In genomic region chr19:7602240-7602934, GRCh38 we compare ENCODE assay signal across 18 cellular contexts. TPM values are rescaled to one million over a fixed set of nuclear protein-coding genes. Genes with fewer than 3 reads are reported as not detected.
A peak's percentile ranks its signal among the peaks of the same experiment; 100 is the strongest.
DNase-seq lines count a peak whose midpoint lies in the region; ATAC-seq and TF ChIP-seq lines count a peak whose summit lies in the region.
"Had no signal": no experiment of that assay in that cellular context is flagged by ENCODE, and none has a peak within 500 bp of the region (broad histone marks: within the 10 kb centered on the region; RNA-seq: fewer than 3 reads in every experiment).

No MANE protein-coding gene starts in this region.

- peaks cover 18% of the 10 kb centered on the region for H3K79me2 ChIP-seq in neural progenitor cell (ENCODE audit: low read depth)

- no peak overlapping the region for H3K9ac ChIP-seq in neural progenitor cell

- TF ChIP-seq CTCF in heart right ventricle (IDR thresholded peaks at IDR 0.05) = no peak
- TF ChIP-seq CTCF in lung (IDR thresholded peaks at IDR 0.05; ENCODE audit: control extremely low read depth, extremely low read depth) = no peak
- TF ChIP-seq CTCF in neural progenitor cell (IDR thresholded peaks at IDR 0.05) = no peak

- H2AFZ ChIP-seq in neural progenitor cell (replicated peaks) = no peak overlapping the region

- H3K27me3 ChIP-seq in right cardiac atrium (ENCODE audit: control insufficient read depth, insufficient read depth) = no peaks in the 10 kb centered on the region
- peaks cover 0 to 57% (median 44%) of the 10 kb centered on the region in 7 donors for H3K27me3 ChIP-seq in heart right ventricle
- peaks cover 4% of the 10 kb centered on the region for H3K27me3 ChIP-seq in lung (ENCODE audit: control insufficient read depth, insufficient read depth)
- no peaks in the 10 kb centered on the region for H3K27me3 ChIP-seq in neural progenitor cell

- H3K4me1 ChIP-seq in right cardiac atrium (ENCODE audit: control insufficient read depth, insufficient read depth, low read length) (no peaks in the 10 kb centered on the region), heart right ventricle (no peaks in the 10 kb centered on the region), lung (ENCODE audit: control insufficient read depth in 2 of 2, insufficient read depth in 2 of 2, low read length in 2 of 2) (peaks cover 0 to 4% of the 10 kb centered on the region in 2 donors), neural progenitor cell (no peaks in the 10 kb centered on the region)

- H3K36me3 Mint-ChIP-seq in neural progenitor cell = no peaks in the 10 kb centered on the region

- H3K4me3 Mint-ChIP-seq in neural progenitor cell = no peak overlapping the region

- H3K4me3 ChIP-seq in right cardiac atrium (ENCODE audit: low read length) (no peak overlapping the region), heart right ventricle (no peak overlapping the region), lung (no peak overlapping the region), neural progenitor cell (no peak overlapping the region)

- H3K9me3 ChIP-seq in right cardiac atrium (ENCODE audit: control insufficient read depth, low read length) = no peaks in the 10 kb centered on the region
- H3K9me3 ChIP-seq in heart right ventricle = no peaks in the 10 kb centered on the region
- H3K9me3 ChIP-seq in lung (ENCODE audit: control insufficient read depth in 2 of 2, insufficient read depth in 1 of 2, low read length in 1 of 2) = peaks cover 0 to 2% of the 10 kb centered on the region in 2 donors
- no peaks in the 10 kb centered on the region for H3K9me3 ChIP-seq in neural progenitor cell (ENCODE audit: low read depth)

- intact Hi-C loops in right cardiac atrium (cut with DNase I) = no loop called here
- intact Hi-C loops in heart right ventricle (cut with DNase I) = no loop called here

- H3K27ac ChIP-seq in right cardiac atrium (ENCODE audit: low read length) = no peak overlapping the region
- H3K27ac ChIP-seq in heart right ventricle = no peak overlapping the region
- H3K27ac ChIP-seq in lung (ENCODE audit: low read depth in 1 of 2, low read length in 1 of 2) = peak overlapping the region in 1 of 2 donors; percentile 24
- no peak overlapping the region for H3K27ac ChIP-seq in neural progenitor cell
- H3K27ac ChIP-seq: HL-60 had no signal

- WGBS in right cardiac atrium = 32% methylated on average over 15 of the region's 15 CpGs
- WGBS in heart right ventricle, 2 donors = 31 to 32% methylated on average over 15 of the region's 15 CpGs
- 34 to 43% methylated on average over 15 of the region's 15 CpGs for WGBS in lung, 2 donors

- H3K27me3 Mint-ChIP-seq in neural progenitor cell (ENCODE audit: insufficient read depth, low read depth) = peaks cover 5% of the 10 kb centered on the region

- no peak overlapping the region for H3K4me2 ChIP-seq in neural progenitor cell

- peaks cover 7% of the 10 kb centered on the region for H3F3A ChIP-seq in neural progenitor cell (ENCODE audit: low read depth)

- H3K9me3 Mint-ChIP-seq in neural progenitor cell = no peaks in the 10 kb centered on the region

- ATAC-seq in right cardiac atrium = peak; percentile 39 to 57
- ATAC-seq in heart right ventricle = no peak
- ATAC-seq in lung (ENCODE audit: insufficient read depth, low FRiP score) = peak; percentile 28
- no peak for ATAC-seq in GM18511 (IDR thresholded peaks at IDR 0.05; ENCODE audit: unreplicated experiment)
- ATAC-seq: Panc1 had no signal

- DNase-seq in right cardiac atrium = peak in 2 of 3 donors; percentile 49 to 78
- no peak for DNase-seq in heart right ventricle
- DNase-seq in amniotic epithelial cell (ENCODE audit: low read depth) = peak; percentile 66
- DNase-seq in lung (ENCODE audit: low spot score) = peak; percentile 48
- DNase-seq in neural progenitor cell (ENCODE audit: low spot score) = no peak
- no peak for DNase-seq in HCEC 1CT
- no peak for DNase-seq in COLO829 (ENCODE audit: low spot score)
- DNase-seq: C1 segment of cervical spinal cord, MV-4-11, NCI-H1436, NCI-H2081, NCI-H2227 treated with DMSO at 0.1 percent for 48 hours, NCI-H69, Right ventricle myocardium superior had no signal

- H4K20me1 ChIP-seq in neural progenitor cell (ENCODE audit: low read depth) = peaks cover 45% of the 10 kb centered on the region

- no peak overlapping the region for H3K27ac Mint-ChIP-seq in neural progenitor cell

- peaks cover under 1% of the 10 kb centered on the region for H3K4me1 Mint-ChIP-seq in neural progenitor cell

- H3K36me3 ChIP-seq in heart right ventricle (no peaks in the 10 kb centered on the region), lung (ENCODE audit: control insufficient read depth in 2 of 2, insufficient read depth in 2 of 2, low read length in 2 of 2) (no peaks in the 10 kb centered on the region), neural progenitor cell (no peaks in the 10 kb centered on the region)

RNA-seq across cellular contexts. Expression of gene CAMSAP3, which starts 6.7 kb away (rescaled TPM):
- total RNA-seq in right cardiac atrium (under 1 TPM; 0.20 to 0.71 (median 0.38) TPM), heart right ventricle (1 to 10 TPM in 1 of 10 donors, under 1 TPM in 9; 0.13 to 2.0 (median 0.30) TPM), lung (10 to 100 TPM; 18.3 to 30.4 TPM), neural progenitor cell (ENCODE audit: low replicate concordance) (2.7 and 15.6 TPM in 2 replicates)
- polyA plus RNA-seq in right cardiac atrium (0.29 TPM), heart right ventricle (under 1 TPM; 0.03 to 0.37 TPM), lung (10 to 100 TPM in 1 of 2 donors, 1 to 10 TPM in 1; 9.2 to 20.0 TPM)

RNA-seq across cellular contexts. Expression of gene XAB2, which starts 27.0 kb away (rescaled TPM):
- total RNA-seq in right cardiac atrium (10 to 100 TPM; 18.9 to 27.3 (median 26.0) TPM), heart right ventricle (10 to 100 TPM; 18.6 to 25.1 (median 22.4) TPM), lung (10 to 100 TPM; 37.2 to 41.4 TPM), neural progenitor cell (ENCODE audit: low replicate concordance) (30.9 and 51.4 TPM in 2 replicates)
- polyA plus RNA-seq in right cardiac atrium (19.0 TPM), heart right ventricle (10 to 100 TPM; 28.0 to 31.9 TPM), lung (10 to 100 TPM; 34.1 to 48.3 TPM)

RNA-seq across cellular contexts. Expression of gene PET100, which starts 27.2 kb away (rescaled TPM):
- total RNA-seq in right cardiac atrium = 100 to 1,000 TPM; 136 to 194 (median 167) TPM
- 191 TPM for polyA plus RNA-seq in right cardiac atrium
- total RNA-seq in heart right ventricle = 100 to 1,000 TPM; 119 to 230 (median 150) TPM
- 1,000 to 10,000 TPM in 1 of 2 donors, 10 to 100 TPM in 1; 99.1 to 1,041 TPM for polyA plus RNA-seq in heart right ventricle
- 100 to 1,000 TPM in 1 of 2 donors, 10 to 100 TPM in 1; 26.9 to 116 TPM for total RNA-seq in lung
- polyA plus RNA-seq in lung = 100 to 1,000 TPM in 1 of 2 donors, 10 to 100 TPM in 1; 60.5 to 383 TPM
- total RNA-seq in neural progenitor cell (ENCODE audit: low replicate concordance) = 22.0 and 30.3 TPM in 2 replicates

RNA-seq across cellular contexts. Expression of gene PCP2, which starts 31.1 kb away (rescaled TPM):
- not detected for total RNA-seq in right cardiac atrium
- 0.34 TPM for polyA plus RNA-seq in right cardiac atrium
- 1 to 10 TPM in 5 of 10 donors, under 1 TPM in 3, not detected in 2; 0.35 to 3.8 (median 2.3) TPM for total RNA-seq in heart right ventricle
- 1 to 10 TPM in 1 of 2 donors, under 1 TPM in 1; 0.67 to 1.0 TPM for polyA plus RNA-seq in heart right ventricle
- total RNA-seq in lung = 1 to 10 TPM in 1 of 2 donors, under 1 TPM in 1; 0.60 to 2.1 TPM
- polyA plus RNA-seq in lung = 1 to 10 TPM; 1.8 to 4.4 TPM
- not detected in 2 replicates for total RNA-seq in neural progenitor cell (ENCODE audit: low replicate concordance)
- total RNA-seq: A172 had no signal

RNA-seq across cellular contexts. Expression of gene STXBP2, which starts 34.5 kb away (rescaled TPM):
- 10 to 100 TPM in 1 of 4 donors, 1 to 10 TPM in 3; 6.8 to 12.1 (median 9.2) TPM for total RNA-seq in right cardiac atrium
- polyA plus RNA-seq in right cardiac atrium = 5.0 TPM
- 10 to 100 TPM in 2 of 10 donors, 1 to 10 TPM in 8; 1.6 to 19.6 (median 2.5) TPM for total RNA-seq in heart right ventricle
- 1 to 10 TPM; 6.0 to 6.7 TPM for polyA plus RNA-seq in heart right ventricle
- total RNA-seq in lung = 100 to 1,000 TPM in 1 of 2 donors, 10 to 100 TPM in 1; 80.3 to 248 TPM
- 100 to 1,000 TPM; 142 to 455 TPM for polyA plus RNA-seq in lung
- 12.7 and 21.9 TPM in 2 replicates for total RNA-seq in neural progenitor cell (ENCODE audit: low replicate concordance)

Comparison
In these comparisons a context has a peak if more than half of its experiments do, and no peak if none do; other contexts are left out.
1. ATAC-seq: peak in right cardiac atrium (2 of 2) and lung (single experiment); none in heart right ventricle (0 of 8) and GM18511 (single experiment).
2. DNase-seq: peak in right cardiac atrium (2 of 3), amniotic epithelial cell (single experiment) and lung (single experiment); none in heart right ventricle (0 of 2), neural progenitor cell (single experiment), HCEC 1CT (single experiment) and COLO829 (single experiment).